30 cellular contexts compared by ENCODE assay signal in genomic region chr1:78049396-78049795, GRCh38. TPM values are rescaled to one million over a fixed set of nuclear protein-coding genes. Genes with fewer than 3 reads are reported as not detected.
"Had no signal": no experiment of that assay in that cellular context is flagged by ENCODE, and none has a peak within 500 bp of the region (broad histone marks: within the 10 kb centered on the region; RNA-seq: fewer than 3 reads in every experiment).

No MANE protein-coding gene starts in this region.

- ATAC-seq: activated CD4-positive, CD25-positive, alpha-beta regulatory T cell treated with anti-CD3 and anti-CD28 coated beads, Interleukin-2, amount 50 U/mL, for 24 hours; activated CD8-positive, alpha-beta memory T cell treated with anti-CD3 and anti-CD28 coated beads, Interleukin-2, amount 10 ng/mL, durations not matched to agents 7 days and 5 days; activated CD8-positive, alpha-beta T cell treated with anti-CD3 and anti-CD28 coated beads, Interleukin-2, amount 10 ng/mL, durations not matched to agents 7 days and 5 days; body of pancreas; gastroesophageal sphincter; T-helper 17 cell had no signal

- DNase-seq: activated B cell treated with CpG ODN at 0.5 μM for 24 hours; activated CD4-positive, alpha-beta memory T cell treated with anti-CD3 and anti-CD28 coated beads for 36 hours; activated CD4-positive, alpha-beta T cell treated with anti-CD3 and anti-CD28 coated beads for 48 hours; activated CD4-positive, alpha-beta T cell treated with anti-CD3 and anti-CD28 coated beads, Interleukin-2, amount 50 U/mL, for 1 hour; activated CD8-positive, alpha-beta memory T cell treated with anti-CD3 and anti-CD28 coated beads, Interleukin-2, amount 10 ng/mL, durations not matched to agents 7 days and 5 days; activated CD8-positive, alpha-beta memory T cell treated with anti-CD3 and anti-CD28 coated beads, Interleukin-2, amount 50 U/mL, for 4 hours; activated CD8-positive, alpha-beta T cell treated with anti-CD3 and anti-CD28 coated beads, Interleukin-2, amount 10 ng/mL, durations not matched to agents 7 days and 5 days; activated effector memory CD4-positive, alpha-beta T cell treated with anti-CD3 and anti-CD28 coated beads, Interleukin-2, amount 50 U/mL, for 16 hours; activated naive CD4-positive, alpha-beta T cell treated with anti-CD3 and anti-CD28 coated beads for 36 hours; activated naive CD8-positive, alpha-beta T cell treated with anti-CD3 and anti-CD28 coated beads for 36 hours; activated naive CD8-positive, alpha-beta T cell treated with anti-CD3 and anti-CD28 coated beads, Interleukin-2, amount 50 U/mL, for 24 hours; activated T-cell treated with anti-CD3 and anti-CD28 coated beads, Interleukin-2, amount 50 U/mL, for 1 hour; activated T-cell treated with anti-CD3 and anti-CD28 coated beads, Interleukin-2, amount 50 U/mL, for 48 hours; adrenal gland; amygdala; aorta; body of pancreas; central memory CD4-positive, alpha-beta T cell; cerebellar nuclear complex; colonic mucosa; effector CD8-positive, alpha-beta T cell; esophagus squamous epithelium; foreskin melanocyte; T-helper 1 cell; T-helper 17 cell; T1000; WERI-Rb-1 had no signal

- H3K36me3 ChIP-seq: adrenal gland, colonic mucosa, esophagus squamous epithelium, gastroesophageal sphincter, WERI-Rb-1 had no signal

- H3K9me3 ChIP-seq: adrenal gland, body of pancreas, colonic mucosa, esophagus squamous epithelium, gastroesophageal sphincter had no signal

- H3K27me3 ChIP-seq: adrenal gland, body of pancreas, colonic mucosa, gastroesophageal sphincter had no signal

- H3K4me1 ChIP-seq: colonic mucosa had no signal

- H3K4me3 ChIP-seq: adrenal gland, body of pancreas, colonic mucosa, esophagus squamous epithelium, gastroesophageal sphincter had no signal

- H3K27ac ChIP-seq: adrenal gland, colonic mucosa, epithelial cell of prostate, esophagus squamous epithelium, gastroesophageal sphincter, WERI-Rb-1 had no signal

RNA-seq across cellular contexts. Expression of gene GIPC2, which starts 3.6 kb away (rescaled TPM):
- total RNA-seq: activated B cell treated with CpG ODN at 0.5 μM for 24 hours had no signal
